1 cellular context compared by ENCODE assay signal in genomic region chr13:32669030-32669646, GRCh38.
TF ChIP-seq lines count a peak whose summit lies in the region.

No MANE protein-coding gene starts in this region.

TF ChIP-seq in WTC11, 78 proteins besides CTCF, POLR2A, EP300 and RAD21 (continued from another document):
- TF ChIP-seq ZNF263 (CRISPR knock-in tag; IDR thresholded peaks at IDR 0.05; ENCODE audit: low read depth): no peak
- no peak for TF ChIP-seq JAZF1 (CRISPR knock-in tag; IDR thresholded peaks at IDR 0.05)
- no peak for TF ChIP-seq NR2C2 (CRISPR knock-in tag; IDR thresholded peaks at IDR 0.05)
